Comparison of ENCODE assay signal across 24 cellular contexts in the genomic region with DNA sequence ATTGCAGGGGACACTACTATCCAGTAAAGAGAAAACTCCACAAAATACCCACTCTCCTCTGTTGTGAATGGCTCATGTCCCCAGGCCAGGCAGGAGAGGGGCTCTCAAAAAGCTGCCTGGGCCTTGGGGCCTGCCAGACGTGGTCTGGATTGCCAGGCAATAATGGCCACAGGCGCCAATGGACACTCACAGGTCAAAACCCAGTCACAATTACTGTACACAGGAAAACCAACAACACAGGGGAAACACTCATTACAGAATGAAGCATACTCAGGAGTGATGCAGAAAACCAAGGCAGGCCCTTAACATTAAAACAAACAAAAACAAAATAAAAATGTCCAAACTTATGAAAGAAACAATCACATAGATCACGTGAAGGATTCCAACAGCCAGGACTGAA.
"Had no signal": no experiment of that assay in that cellular context is flagged by ENCODE, and none has a peak within 500 bp of the region (broad histone marks: within the 10 kb centered on the region; RNA-seq: fewer than 3 reads in every experiment).

No MANE protein-coding gene starts in this region.

- DNase-seq: activated CD4-positive, alpha-beta T cell treated with anti-CD3 and anti-CD28 coated beads for 48 hours; activated CD4-positive, alpha-beta T cell treated with anti-CD3 and anti-CD28 coated beads, Interleukin-2, amount 50 U/mL, for 4 hours; activated CD4-positive, CD25-positive, alpha-beta regulatory T cell treated with anti-CD3 and anti-CD28 coated beads, Interleukin-2, amount 50 U/mL, for 72 hours; activated CD8-positive, alpha-beta memory T cell treated with anti-CD3 and anti-CD28 coated beads, Interleukin-2, amount 50 U/mL, for 48 hours; activated CD8-positive, alpha-beta T cell treated with anti-CD3 and anti-CD28 coated beads, Interleukin-2, amount 10 ng/mL, durations not matched to agents 7 days and 5 days; activated effector memory CD4-positive, alpha-beta T cell treated with anti-CD3 and anti-CD28 coated beads, Interleukin-2, amount 50 U/mL, for 16 hours; activated naive CD4-positive, alpha-beta T cell treated with Interleukin-2 at 50 U/mL for 16 hours; activated naive CD8-positive, alpha-beta T cell treated with anti-CD3 and anti-CD28 coated beads, Interleukin-2, amount 50 U/mL, for 24 hours; activated T-cell treated with anti-CD3 and anti-CD28 coated beads, Interleukin-2, amount 50 U/mL, for 4 hours; amniotic stem cell; body of pancreas; Karpas-422; NCI-H1105 treated with DMSO at 0.1 percent for 48 hours; NCI-H1930; NCI-H2171; NCI-H345; NCI-H510A; NCI-H69; SIG-M5; T-helper 17 cell; T-helper 9 cell had no signal

- H3K27ac Mint-ChIP-seq: activated CD8-positive, alpha-beta T cell treated with anti-CD3 and anti-CD28 coated beads, Interleukin-2, amount 10 ng/mL, durations not matched to agents 7 days and 5 days; activated naive CD4-positive, alpha-beta T cell treated with anti-CD3 and anti-CD28 coated beads, Interleukin-2, amount 50 U/mL, for 72 hours; activated naive CD8-positive, alpha-beta T cell treated with anti-CD3 and anti-CD28 coated beads, Interleukin-2, amount 50 U/mL, for 24 hours; T-helper 17 cell; WTC11 had no signal

- H3K27me3 Mint-ChIP-seq: activated naive CD8-positive, alpha-beta T cell treated with anti-CD3 and anti-CD28 coated beads, Interleukin-2, amount 50 U/mL, for 24 hours; T-helper 17 cell had no signal

- H3K36me3 Mint-ChIP-seq: WTC11 had no signal

- H3K4me3 Mint-ChIP-seq: activated CD8-positive, alpha-beta T cell treated with anti-CD3 and anti-CD28 coated beads, Interleukin-2, amount 10 ng/mL, durations not matched to agents 7 days and 5 days; activated naive CD8-positive, alpha-beta T cell treated with anti-CD3 and anti-CD28 coated beads, Interleukin-2, amount 50 U/mL, for 24 hours; activated T-cell treated with anti-CD3 and anti-CD28 coated beads, Interleukin-2, amount 50 U/mL, for 4 hours; T-helper 17 cell; WTC11 had no signal

- H3K9me3 Mint-ChIP-seq: activated naive CD4-positive, alpha-beta T cell treated with anti-CD3 and anti-CD28 coated beads, Interleukin-2, amount 50 U/mL, for 72 hours; activated naive CD8-positive, alpha-beta T cell treated with anti-CD3 and anti-CD28 coated beads, Interleukin-2, amount 50 U/mL, for 24 hours; activated T-cell treated with anti-CD3 and anti-CD28 coated beads, Interleukin-2, amount 50 U/mL, for 4 hours; WTC11 had no signal

- ATAC-seq: activated CD8-positive, alpha-beta T cell treated with anti-CD3 and anti-CD28 coated beads, Interleukin-2, amount 10 ng/mL, durations not matched to agents 7 days and 5 days; activated naive CD4-positive, alpha-beta T cell treated with anti-CD3 and anti-CD28 coated beads, Interleukin-2, amount 50 U/mL, for 72 hours; activated naive CD8-positive, alpha-beta T cell treated with anti-CD3 and anti-CD28 coated beads, Interleukin-2, amount 50 U/mL, for 24 hours; activated T-cell treated with anti-CD3 and anti-CD28 coated beads, Interleukin-2, amount 50 U/mL, for 4 hours; body of pancreas; K562; T-helper 17 cell; WTC11 had no signal

- H3K4me1 Mint-ChIP-seq: activated naive CD8-positive, alpha-beta T cell treated with anti-CD3 and anti-CD28 coated beads, Interleukin-2, amount 50 U/mL, for 24 hours had no signal
